ENCODE assay signal across 24 cellular contexts in genomic region chr11:21411114-21411513, GRCh38.
DNase-seq lines count a peak whose midpoint lies in the region; ATAC-seq and TF ChIP-seq lines count a peak whose summit lies in the region.
"Had no signal": no experiment of that assay in that cellular context is flagged by ENCODE, and none has a peak within 500 bp of the region (broad histone marks: within the 10 kb centered on the region; RNA-seq: fewer than 3 reads in every experiment).

No MANE protein-coding gene starts in this region.

- TF ChIP-seq CTCF in NB4 (IDR thresholded peaks at IDR 0.05; ENCODE audit: low read depth, low read length) (no peak), mesothelial cell of epicardium (IDR thresholded peaks at IDR 0.05; ENCODE audit: unreplicated experiment) (no peak)

- no peak for TF ChIP-seq POLR2A in NB4 (IDR thresholded peaks at IDR 0.05; ENCODE audit: extremely low read depth, insufficient read length)

- DNase-seq in SKM-1 treated with dmso at 0.1 percent for 144 hours (lab: John Stamatoyannopoulos, UW; ENCODE audit: unreplicated experiment) (peak; percentile 9), SKM-1 (lab: John Stamatoyannopoulos, UW; ENCODE audit: unreplicated experiment) (no peak), NB4 (ENCODE audit: low read depth) (peak; percentile 15), RPMI8226 (peak; percentile 12), renal cortical epithelial cell (ENCODE audit: low read depth) (peak; percentile 83), mesothelial cell of epicardium (ENCODE audit: low spot score in 2 of 2, unreplicated experiment in 2 of 2) (no peak), HEK293T (ENCODE audit: extremely low spot score) (no peak)
- DNase-seq: activated CD4-positive, alpha-beta T cell treated with anti-CD3 and anti-CD28 coated beads for 1 hour; activated naive CD4-positive, alpha-beta T cell treated with anti-CD3 and anti-CD28 coated beads, Interleukin-2, amount 10 ng/mL, durations not matched to agents 7 days and 5 days; activated T-cell treated with anti-CD3 and anti-CD28 coated beads, Interleukin-2, amount 50 U/mL, for 72 hours; Caco-2; dorsolateral prefrontal cortex; hippocampal formation; islet precursor cell; MG63; naive B cell; NCI-H82; right cardiac atrium; T-helper 9 cell had no signal

- peaks cover 41% of the 10 kb centered on the region for H3K27me3 Mint-ChIP-seq in mesothelial cell of epicardium (ENCODE audit: low read depth)
- H3K27me3 Mint-ChIP-seq: activated naive CD4-positive, alpha-beta T cell treated with anti-CD3 and anti-CD28 coated beads, Interleukin-2, amount 10 ng/mL, durations not matched to agents 7 days and 5 days; B cell; central memory CD8-positive, alpha-beta T cell; IgD-negative memory B cell; naive B cell had no signal

- H3K27ac Mint-ChIP-seq in mesothelial cell of epicardium = no peak overlapping the region
- H3K27ac Mint-ChIP-seq: activated naive CD4-positive, alpha-beta T cell treated with anti-CD3 and anti-CD28 coated beads, Interleukin-2, amount 10 ng/mL, durations not matched to agents 7 days and 5 days; activated T-cell treated with anti-CD3 and anti-CD28 coated beads, Interleukin-2, amount 50 U/mL, for 72 hours; B cell; GM23338; IgD-negative memory B cell; naive B cell had no signal

- no peak overlapping the region for H3K4me3 Mint-ChIP-seq in mesothelial cell of epicardium
- H3K4me3 Mint-ChIP-seq: activated naive CD4-positive, alpha-beta T cell treated with anti-CD3 and anti-CD28 coated beads, Interleukin-2, amount 10 ng/mL, durations not matched to agents 7 days and 5 days; activated T-cell treated with anti-CD3 and anti-CD28 coated beads, Interleukin-2, amount 50 U/mL, for 72 hours; B cell; central memory CD8-positive, alpha-beta T cell; GM23338; IgD-negative memory B cell; naive B cell had no signal

- CTCF ChIA-PET in HEK293T (lab: Yijun Ruan, JAX) = no interaction called here

- ATAC-seq in HG03025 (IDR thresholded peaks at IDR 0.05; ENCODE audit: low FRiP score, unreplicated experiment) = no peak
- ATAC-seq: activated T-cell treated with anti-CD3 and anti-CD28 coated beads, Interleukin-2, amount 50 U/mL, for 72 hours; GM23338; right cardiac atrium had no signal

- POLR2A ChIA-PET in HEK293T (lab: Yijun Ruan, JAX) = no interaction called here

- no peaks in the 10 kb centered on the region for H3K36me3 Mint-ChIP-seq in mesothelial cell of epicardium
- H3K36me3 Mint-ChIP-seq: activated naive CD4-positive, alpha-beta T cell treated with anti-CD3 and anti-CD28 coated beads, Interleukin-2, amount 10 ng/mL, durations not matched to agents 7 days and 5 days; IgD-negative memory B cell; naive B cell had no signal

- H3K4me1 Mint-ChIP-seq in mesothelial cell of epicardium = no peaks in the 10 kb centered on the region
- H3K4me1 Mint-ChIP-seq: activated naive CD4-positive, alpha-beta T cell treated with anti-CD3 and anti-CD28 coated beads, Interleukin-2, amount 10 ng/mL, durations not matched to agents 7 days and 5 days; B cell; central memory CD8-positive, alpha-beta T cell; naive B cell had no signal

- H3K4me3 ChIP-seq in NB4 (ENCODE audit: low read depth, low read length) = no peak overlapping the region
- H3K4me3 ChIP-seq: dorsolateral prefrontal cortex, GM23338, MG63 had no signal

- H3K9me3 Mint-ChIP-seq in mesothelial cell of epicardium = no peaks in the 10 kb centered on the region
- H3K9me3 Mint-ChIP-seq: GM23338 had no signal

TF ChIP-seq in HEK293T, 16 proteins besides CTCF, POLR2A, EP300 and RAD21:
- TF ChIP-seq ARNT (IDR thresholded peaks at IDR 0.05) = no peak
- TF ChIP-seq PKNOX1 (IDR thresholded peaks at IDR 0.05) = no peak

Comparison
In these comparisons a context has a peak if more than half of its experiments do, and no peak if none do; other contexts are left out.
1. DNase-seq: peak in SKM-1 treated with dmso at 0.1 percent for 144 hours (single experiment), NB4 (single experiment), RPMI8226 (single experiment) and renal cortical epithelial cell (single experiment); none in SKM-1 (single experiment), mesothelial cell of epicardium (0 of 2) and HEK293T (single experiment).